Comparison of ENCODE assay signal across 8 cellular contexts in genomic region chr6:139996253-139996834, GRCh38.
DNase-seq lines count a peak whose midpoint lies in the region; ATAC-seq and TF ChIP-seq lines count a peak whose summit lies in the region.

No MANE protein-coding gene starts in this region.

- no peaks in the 10 kb centered on the region for H3K9me3 ChIP-seq in HCT116 (ENCODE audit: control insufficient read depth in 1 of 2, insufficient read depth in 1 of 2, low read depth in 1 of 2, low read length in 2 of 2)

- H3K4me2 ChIP-seq in HCT116 (ENCODE audit: low read length) = no peak overlapping the region

- DNase-seq in HCT116 (ENCODE audit: low read depth, low spot score) (no peak), NB4 (ENCODE audit: low read depth) (peak; percentile 64), iPS-NIHi11 (ENCODE audit: low spot score) (peak; percentile 42), endothelial cell (ENCODE audit: low spot score) (no peak), SW 1271 (lab: John Stamatoyannopoulos, UW) (no peak), NCI-H524 treated with DMSO at 0.1 percent for 48 hours (lab: John Stamatoyannopoulos, UW) (no peak), C1 segment of cervical spinal cord (lab: John Stamatoyannopoulos, UW) (no peak)

- H3K27ac ChIP-seq in HCT116 (ENCODE audit: low read depth, low read length) = no peak overlapping the region

- POLR2A ChIA-PET in HCT116 (lab: Charles Lee) = no interaction called here

- no peaks in the 10 kb centered on the region for H3K79me2 ChIP-seq in HCT116 (ENCODE audit: insufficient read depth, low read length)

- no peak overlapping the region for H3K4me3 ChIP-seq in HCT116 (replicated peaks in 1 of 2; ENCODE audit: low read depth in 1 of 2, low read length in 2 of 2)
- no peak overlapping the region for H3K4me3 ChIP-seq in NB4 (ENCODE audit: low read depth, low read length)

- H3K4me1 ChIP-seq in HCT116 (ENCODE audit: control insufficient read depth in 1 of 2, insufficient read depth in 2 of 2, low read length in 2 of 2) = no peaks in the 10 kb centered on the region

- peak; percentile 70 for ATAC-seq in GM18870 (IDR thresholded peaks at IDR 0.05; ENCODE audit: unreplicated experiment)
- ATAC-seq in HCT116 = peak; percentile 73

- H3K27me3 Mint-ChIP-seq in endothelial cell (ENCODE audit: unreplicated experiment) = peaks cover 2% of the 10 kb centered on the region

- CTCF ChIA-PET in HCT116 (lab: Charles Lee) = interaction anchor here (1.0 kb wide), 1 partner anchor 626 kb away, joined by 5 read pairs; no protein-coding TSS in a partner anchor

- intact Hi-C loops in HCT116 (cut with micrococcal nuclease) = no loop called here

- no peaks in the 10 kb centered on the region for H3K36me3 Mint-ChIP-seq in endothelial cell (ENCODE audit: low read depth, unreplicated experiment)

- TF ChIP-seq POLR2A in HCT116 (IDR thresholded peaks at IDR 0.05; ENCODE audit: borderline replicate concordance, extremely low read depth, insufficient read depth, insufficient read length) (no peak), NB4 (IDR thresholded peaks at IDR 0.05; ENCODE audit: extremely low read depth, insufficient read length) (no peak)

- H2AFZ ChIP-seq in HCT116 (ENCODE audit: low read depth, low read length, poor library complexity, severe bottlenecking) = no peak overlapping the region

- H3K27ac Mint-ChIP-seq in endothelial cell (ENCODE audit: unreplicated experiment) = no peak overlapping the region

- no peak overlapping the region for H3K9ac ChIP-seq in HCT116 (ENCODE audit: low read length)

- no peaks in the 10 kb centered on the region for H3K9me2 ChIP-seq in HCT116 (ENCODE audit: insufficient read depth)

- RAD21 ChIA-PET in HCT116 (lab: Charles Lee; ENCODE audit: low non-redundant PET in 1 of 2, low total read pairs in 2 of 2, uncharacterized antibody in 2 of 2, unreplicated experiment in 2 of 2) = interaction anchor here in 1 of 2 experiments (0.7 kb wide), 1 partner anchor 281 kb away, joined by 4 read pairs; no protein-coding TSS in a partner anchor

- TF ChIP-seq CTCF in HCT116 (IDR thresholded peaks at IDR 0.05 in 2 of 3, conservative IDR thresholded peaks at IDR 0.05 in 1 of 3; ENCODE audit: borderline replicate concordance in 1 of 3, insufficient read depth in 1 of 3, low read depth in 2 of 3, low read length in 2 of 3) (0 out of 6 replicates have a peak, but pooled peaks of 1 of the 3 experiments have one; percentile 21), NB4 (IDR thresholded peaks at IDR 0.05; ENCODE audit: low read depth, low read length) (no peak), endothelial cell (IDR thresholded peaks at IDR 0.05; ENCODE audit: unreplicated experiment) (no peak)

- H3K36me3 ChIP-seq in HCT116 (ENCODE audit: control insufficient read depth in 1 of 2, insufficient read depth in 2 of 2, low read length in 2 of 2) = no peaks in the 10 kb centered on the region

- H3K4me3 Mint-ChIP-seq in endothelial cell (ENCODE audit: unreplicated experiment) = no peak overlapping the region

- TF ChIP-seq RAD21 in HCT116 (IDR thresholded peaks at IDR 0.05; ENCODE audit: low read depth) = peak; percentile 64

- no peaks in the 10 kb centered on the region for H4K20me1 ChIP-seq in HCT116 (ENCODE audit: insufficient read depth)

- no peaks in the 10 kb centered on the region for H3K9me3 Mint-ChIP-seq in endothelial cell (ENCODE audit: unreplicated experiment)

- no peaks in the 10 kb centered on the region for H3K27me3 ChIP-seq in HCT116 (ENCODE audit: insufficient read depth, low read length)

- BruUV-seq in HCT116 (replicated peaks; lab: Mats Ljungman, UMichigan) = no TSS peak

- H3K4me1 Mint-ChIP-seq in endothelial cell (ENCODE audit: unreplicated experiment) = no peaks in the 10 kb centered on the region

TF ChIP-seq in HCT116, 20 proteins besides CTCF, POLR2A, EP300 and RAD21:
- no peak for TF ChIP-seq ELF1 (IDR thresholded peaks at IDR 0.05; ENCODE audit: borderline replicate concordance, low read depth)
- no peak for TF ChIP-seq SP1 (IDR thresholded peaks at IDR 0.05; ENCODE audit: low read depth)
- TF ChIP-seq POLR2AphosphoS5 (IDR thresholded peaks at IDR 0.05; ENCODE audit: low read depth, low read length) = no peak
TF ChIP-seq in HCT116: peak in this region for 0.

Comparison
In these comparisons a context has a peak if more than half of its experiments do, and no peak if none do; other contexts are left out.
1. DNase-seq: peak in NB4 (single experiment) and iPS-NIHi11 (single experiment); none in HCT116 (single experiment), endothelial cell (single experiment), SW 1271 (0 of 2), NCI-H524 treated with DMSO at 0.1 percent for 48 hours (single experiment) and C1 segment of cervical spinal cord (0 of 14).